ENCODE assay signal across 1 cellular context in genomic region chr1:1080122-1080753, GRCh38.
TF ChIP-seq lines count a peak whose summit lies in the region.

No MANE protein-coding gene starts in this region.

TF ChIP-seq in K562, 482 proteins besides CTCF, POLR2A, EP300 and RAD21 (continued from another document):
- TF ChIP-seq E2F6 (IDR thresholded peaks at IDR 0.05; ENCODE audit: borderline replicate concordance in 1 of 2, extremely low read depth in 1 of 2, insufficient read depth in 1 of 2, insufficient read length in 1 of 2, low read depth in 1 of 2, low read length in 1 of 2, poor library complexity in 1 of 2, severe bottlenecking in 1 of 2) = peak in 1 of 2 experiments; percentile 44
- TF ChIP-seq EGR1 (conservative IDR thresholded peaks at IDR 0.05) = peak; percentile 39; the same call in 1 of the 2 replicates
- TF ChIP-seq POLR2B (IDR thresholded peaks at IDR 0.05; ENCODE audit: low read depth, partially characterized antibody) = peak; percentile 39
- peak; percentile 59 for TF ChIP-seq NFYB (IDR thresholded peaks at IDR 0.05; ENCODE audit: extremely low read depth, insufficient read length)
- TF ChIP-seq NFATC3 (IDR thresholded peaks at IDR 0.05) = no peak
- TF ChIP-seq HNRNPL (IDR thresholded peaks at IDR 0.05; ENCODE audit: low read depth, low read length) = peak; percentile 25
- no peak for TF ChIP-seq ZNF146 (CRISPR knock-in tag; IDR thresholded peaks at IDR 0.05; ENCODE audit: unreplicated experiment)
- peak; percentile 25; the same call in 1 of the 2 replicates for TF ChIP-seq JUN (IDR thresholded peaks at IDR 0.05; ENCODE audit: borderline replicate concordance, low read depth, low read length)
- TF ChIP-seq JUN (CRISPR knock-in tag; IDR thresholded peaks at IDR 0.05; ENCODE audit: borderline replicate concordance) = no peak
- TF ChIP-seq TFAP4 (CRISPR knock-in tag; IDR thresholded peaks at IDR 0.05; ENCODE audit: borderline replicate concordance) = peak; percentile 73
- peak; percentile 99 for TF ChIP-seq USF2 (CRISPR knock-in tag; IDR thresholded peaks at IDR 0.05)
- no peak for TF ChIP-seq HMG20B (CRISPR knock-in tag; IDR thresholded peaks at IDR 0.05)
- TF ChIP-seq HDAC1 (IDR thresholded peaks at IDR 0.05) = 0 out of 4 replicates have a peak, but pooled peaks of 1 of the 2 experiments have one; percentile 16
- TF ChIP-seq CHD2 (IDR thresholded peaks at IDR 0.05; ENCODE audit: low read depth, low read length) = 0 out of 2 replicates have a peak, but pooled peaks have one; percentile 30
- peak; percentile 2 for TF ChIP-seq CCNT2 (IDR thresholded peaks at IDR 0.05; ENCODE audit: borderline replicate concordance, extremely low read depth, insufficient read length, low read depth, low read length)
- TF ChIP-seq VEZF1 (CRISPR knock-in tag; IDR thresholded peaks at IDR 0.05) = peak; percentile 36; the same call in 1 of the 2 replicates
- peak; percentile 40; the same call in 1 of the 2 replicates for TF ChIP-seq TRIM25 (IDR thresholded peaks at IDR 0.05; ENCODE audit: borderline replicate concordance)
- peak in 1 of 3 experiments; percentile 5 for TF ChIP-seq YY1 (IDR thresholded peaks at IDR 0.05; ENCODE audit: borderline replicate concordance in 1 of 3, control insufficient read depth in 1 of 3, extremely low read depth in 1 of 3, insufficient read depth in 3 of 3, insufficient read length in 1 of 3, insufficient replicate concordance in 2 of 3, low read depth in 1 of 3, low read length in 2 of 3)
- TF ChIP-seq NRF1 (conservative IDR thresholded peaks at IDR 0.05 in 1 of 2, IDR thresholded peaks at IDR 0.05 in 1 of 2) = peak; percentile 47 to 67; a peak in 3 of 4 replicates
- TF ChIP-seq SUPT5H (IDR thresholded peaks at IDR 0.05) = peak; percentile 56; the same call in 1 of the 2 replicates
- TF ChIP-seq ZKSCAN3 (CRISPR knock-in tag; IDR thresholded peaks at IDR 0.05) = no peak
- peak; percentile 35; the same call in 1 of the 2 replicates for TF ChIP-seq PHF8 (IDR thresholded peaks at IDR 0.05; ENCODE audit: borderline replicate concordance, low read length)
- peak; percentile 88 for TF ChIP-seq MAX (CRISPR knock-in tag; IDR thresholded peaks at IDR 0.05)
- TF ChIP-seq NR3C1 (CRISPR knock-in tag; IDR thresholded peaks at IDR 0.05) = no peak
- TF ChIP-seq RBM22 (IDR thresholded peaks at IDR 0.05; ENCODE audit: low read depth, low read length, poor library complexity, severe bottlenecking) = peak; percentile 49
- TF ChIP-seq FIP1L1 (IDR thresholded peaks at IDR 0.05; ENCODE audit: low read depth, low read length, poor library complexity, severe bottlenecking) = peak; percentile 58
- peak; percentile 72 for TF ChIP-seq CBFA2T2 (conservative IDR thresholded peaks at IDR 0.05)
- TF ChIP-seq HDAC8 (tag; IDR thresholded peaks at IDR 0.05) = no peak
- no peak for TF ChIP-seq E2F8 (IDR thresholded peaks at IDR 0.05; ENCODE audit: low read depth, partially characterized antibody)
- TF ChIP-seq PRDM10 (IDR thresholded peaks at IDR 0.05; ENCODE audit: partially characterized antibody) = no peak
- 0 out of 2 replicates have a peak, but pooled peaks have one; percentile 19 for TF ChIP-seq MYC (IDR thresholded peaks at IDR 0.05; ENCODE audit: low read depth, low read length)
- TF ChIP-seq MYC (CRISPR knock-in tag; IDR thresholded peaks at IDR 0.05; ENCODE audit: borderline replicate concordance, low read depth) = peak; percentile 58; the same call in 1 of the 2 replicates
- TF ChIP-seq POLR2AphosphoS2 (IDR thresholded peaks at IDR 0.05; ENCODE audit: low read length) = peak; percentile 89
- TF ChIP-seq MNT (conservative IDR thresholded peaks at IDR 0.05) = peak; percentile 72 to 78; a peak in 3 of 4 replicates
- TF ChIP-seq USF1 (CRISPR knock-in tag; IDR thresholded peaks at IDR 0.05) = peak; percentile 99
- peak; percentile 64; the same call in 1 of the 2 replicates for TF ChIP-seq POLR2G (IDR thresholded peaks at IDR 0.05; ENCODE audit: low read depth, low read length)
- no peak for TF ChIP-seq AFF4 (CRISPR knock-in tag; IDR thresholded peaks at IDR 0.05)
- TF ChIP-seq MTA1 (IDR thresholded peaks at IDR 0.05; ENCODE audit: borderline replicate concordance) = 0 out of 2 replicates have a peak, but pooled peaks have one; percentile 17
